In genomic region chr17:81933178-81933699, GRCh38 we compare ENCODE assay signal across 18 cellular contexts. TPM values are rescaled to one million over a fixed set of nuclear protein-coding genes. Genes with fewer than 3 reads are reported as not detected.
"Had no signal": no experiment of that assay in that cellular context is flagged by ENCODE, and none has a peak within 500 bp of the region (broad histone marks: within the 10 kb centered on the region; RNA-seq: fewer than 3 reads in every experiment).

No MANE protein-coding gene starts in this region.

- H3K27me3 ChIP-seq: brain microvascular endothelial cell, right atrium auricular region had no signal

- H3K27me3 Mint-ChIP-seq: activated naive CD8-positive, alpha-beta T cell had no signal

- H3K9me3 ChIP-seq: right atrium auricular region, tibial artery had no signal

- H3K9me3 Mint-ChIP-seq: activated B cell treated with CpG ODN at 0.5 μM for 24 hours; activated CD4-positive, alpha-beta T cell treated with anti-CD3 and anti-CD28 coated beads, Interleukin-2, amount 10 ng/mL, durations not matched to agents 7 days and 5 days; activated T-cell treated with anti-CD3 and anti-CD28 coated beads, Interleukin-2, amount 50 U/mL, for 24 hours; immature natural killer cell; T-helper 1 cell treated with Interleukin-12 subunit alpha and Interleukin-12 subunit beta and Interleukin-4 antibody, amounts not matched to agents 30 μg/mL and 1 μg/mL, for 36 hours had no signal

- FAIRE-seq: small intestine had no signal

- H3K36me3 Mint-ChIP-seq: activated naive CD8-positive, alpha-beta T cell; immature natural killer cell had no signal

- H3K36me3 ChIP-seq: right atrium auricular region, tibial artery had no signal

- H3K27ac Mint-ChIP-seq: activated B cell treated with CpG ODN at 0.5 μM for 24 hours; activated CD4-positive, alpha-beta T cell treated with anti-CD3 and anti-CD28 coated beads, Interleukin-2, amount 10 ng/mL, durations not matched to agents 7 days and 5 days; activated naive CD8-positive, alpha-beta T cell; activated T-cell treated with anti-CD3 and anti-CD28 coated beads, Interleukin-2, amount 50 U/mL, for 24 hours; immature natural killer cell; T-helper 1 cell treated with Interleukin-12 subunit alpha and Interleukin-12 subunit beta and Interleukin-4 antibody, amounts not matched to agents 30 μg/mL and 1 μg/mL, for 36 hours had no signal

- H3K4me3 ChIP-seq: lung, right atrium auricular region, tibial artery had no signal

- ATAC-seq: esophagus mucosa had no signal

- H3K27ac ChIP-seq: brain microvascular endothelial cell, right atrium auricular region, tibial artery had no signal

- DNase-seq: activated B cell treated with CpG ODN at 0.5 μM for 24 hours; activated CD4-positive, alpha-beta T cell treated with anti-CD3 and anti-CD28 coated beads, Interleukin-2, amount 10 ng/mL, durations not matched to agents 7 days and 5 days; activated effector memory CD4-positive, alpha-beta T cell treated with anti-CD3 and anti-CD28 coated beads, Interleukin-2, amount 50 U/mL, for 16 hours; activated T-cell treated with anti-CD3 and anti-CD28 coated beads, Interleukin-2, amount 50 U/mL, for 24 hours; amygdala; brain microvascular endothelial cell; immature natural killer cell; midbrain; posterior cingulate gyrus; small intestine; tibial artery had no signal

- H3K4me3 Mint-ChIP-seq: activated B cell treated with CpG ODN at 0.5 μM for 24 hours; activated CD4-positive, alpha-beta T cell treated with anti-CD3 and anti-CD28 coated beads, Interleukin-2, amount 10 ng/mL, durations not matched to agents 7 days and 5 days; activated naive CD8-positive, alpha-beta T cell; immature natural killer cell had no signal

RNA-seq across cellular contexts. Expression of gene MYADML2, which starts 13.8 kb away (rescaled TPM):
- total RNA-seq: activated B cell treated with CpG ODN at 0.5 μM for 24 hours; activated CD4-positive, alpha-beta T cell treated with anti-CD3 and anti-CD28 coated beads, Interleukin-2, amount 10 ng/mL, durations not matched to agents 7 days and 5 days; dermis microvascular lymphatic vessel endothelial cell; esophagus mucosa; glomerular endothelial cell; lung had no signal
- polyA plus RNA-seq: immature natural killer cell, lung had no signal
